In genomic region chr3:183493296-183494045, GRCh38 we compare ENCODE assay signal across 1 cellular context.
TF ChIP-seq lines count a peak whose summit lies in the region.

No MANE protein-coding gene starts in this region.

TF ChIP-seq in K562, 482 proteins besides CTCF, POLR2A, EP300 and RAD21 (continued from another document):
- TF ChIP-seq SMARCA4 (IDR thresholded peaks at IDR 0.05) (no peak), ZNF24 (IDR thresholded peaks at IDR 0.05) (no peak), ESRRA (IDR thresholded peaks at IDR 0.05; ENCODE audit: borderline replicate concordance, low read depth) (no peak)
